In genomic region chr16:58366247-58367031, GRCh38 we compare ENCODE assay signal across 14 cellular contexts.
DNase-seq lines count a peak whose midpoint lies in the region; ATAC-seq and TF ChIP-seq lines count a peak whose summit lies in the region.
"Had no signal": no experiment of that assay in that cellular context is flagged by ENCODE, and none has a peak within 500 bp of the region (broad histone marks: within the 10 kb centered on the region; RNA-seq: fewer than 3 reads in every experiment).

No MANE protein-coding gene starts in this region.

- DNase-seq in COLO829 (ENCODE audit: low spot score) (peak; percentile 61), RKO (ENCODE audit: low spot score) (peak; percentile 99), fibroblast of peridontal ligament (ENCODE audit: extremely low read depth) (peak; percentile 3), NCI-H1417 (lab: John Stamatoyannopoulos, UW) (no peak)
- DNase-seq in activated naive CD4-positive, alpha-beta T cell (lab: John Stamatoyannopoulos, UW), result no peak
- DNase-seq: activated naive CD8-positive, alpha-beta T cell treated with anti-CD3 and anti-CD28 coated beads, Interleukin-2, amount 10 ng/mL, durations not matched to agents 7 days and 5 days; Caco-2; left ventricle myocardium inferior; NCI-H1048 had no signal

- no peak for TF ChIP-seq CTCF in HEK293 (tag by site-specific recombination; IDR thresholded peaks at IDR 0.05)

- CTCF ChIA-PET in HEK293 (lab: Yijun Ruan, JAX), result interaction anchor here (0.6 to 1.4 kb wide), 4 partner anchors 23 to 92 kb away, joined by 3 to 5 read pairs (median 3); no protein-coding TSS in a partner anchor

- no peak overlapping the region for H3K4me3 ChIP-seq in HEK293 (ENCODE audit: low read depth, low read length)
- H3K4me3 ChIP-seq: esophagus muscularis mucosa, left ventricle myocardium inferior, vagina had no signal

- POLR2A ChIA-PET in HEK293 (lab: Yijun Ruan, JAX), result interaction anchor here (0.5 kb wide), 1 partner anchor 349 kb away, joined by 4 read pairs; no protein-coding TSS in a partner anchor

- ATAC-seq in GM18870 (IDR thresholded peaks at IDR 0.05; ENCODE audit: unreplicated experiment) (no peak), HG03095 (IDR thresholded peaks at IDR 0.05; ENCODE audit: unreplicated experiment) (no peak)

- H3K36me3 ChIP-seq in HEK293 (ENCODE audit: control insufficient read depth in 2 of 2, insufficient read depth in 1 of 2, low read length in 2 of 2), result no peaks in the 10 kb centered on the region
- H3K36me3 ChIP-seq: esophagus muscularis mucosa, left ventricle myocardium inferior, vagina had no signal

- H3K4me1 ChIP-seq in HEK293 (ENCODE audit: control insufficient read depth, insufficient read depth, low read length), result no peaks in the 10 kb centered on the region
- H3K4me1 ChIP-seq: Caco-2, esophagus muscularis mucosa, left ventricle myocardium inferior, vagina had no signal

- no peaks in the 10 kb centered on the region for H3K9me3 ChIP-seq in HEK293 (ENCODE audit: control insufficient read depth, insufficient read depth, low read depth, low read length)
- H3K9me3 ChIP-seq: Caco-2, left ventricle myocardium inferior, vagina had no signal

- no peak overlapping the region for H3K27ac ChIP-seq in HEK293 (ENCODE audit: extremely low read depth, low read depth, low read length)
- H3K27ac ChIP-seq: esophagus muscularis mucosa, left ventricle myocardium inferior, vagina had no signal

TF ChIP-seq in HEK293, 187 proteins besides CTCF, POLR2A, EP300 and RAD21 (continues in another document):
- peak; percentile 86 for TF ChIP-seq ZNF660 (tag by site-specific recombination; IDR thresholded peaks at IDR 0.05)
- TF ChIP-seq, protein P1, sequence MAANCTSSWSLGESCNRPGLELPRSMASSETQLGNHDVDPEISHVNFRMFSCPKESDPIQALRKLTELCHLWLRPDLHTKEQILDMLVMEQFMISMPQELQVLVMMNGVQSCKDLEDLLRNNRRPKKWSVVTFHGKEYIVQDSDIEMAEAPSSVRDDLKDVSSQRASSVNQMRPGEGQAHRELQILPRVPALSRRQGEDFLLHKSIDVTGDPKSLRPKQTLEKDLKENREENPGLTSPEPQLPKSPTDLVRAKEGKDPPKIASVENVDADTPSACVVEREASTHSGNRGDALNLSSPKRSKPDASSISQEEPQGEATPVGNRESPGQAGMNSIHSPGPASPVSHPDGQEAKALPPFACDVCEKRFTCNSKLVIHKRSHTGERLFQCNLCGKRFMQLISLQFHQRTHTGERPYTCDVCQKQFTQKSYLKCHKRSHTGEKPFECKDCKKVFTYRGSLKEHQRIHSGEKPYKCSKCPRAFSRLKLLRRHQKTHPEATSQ (tag by site-specific recombination; IDR thresholded peaks at IDR 0.05), result no peak
- TF ChIP-seq, protein P2, sequence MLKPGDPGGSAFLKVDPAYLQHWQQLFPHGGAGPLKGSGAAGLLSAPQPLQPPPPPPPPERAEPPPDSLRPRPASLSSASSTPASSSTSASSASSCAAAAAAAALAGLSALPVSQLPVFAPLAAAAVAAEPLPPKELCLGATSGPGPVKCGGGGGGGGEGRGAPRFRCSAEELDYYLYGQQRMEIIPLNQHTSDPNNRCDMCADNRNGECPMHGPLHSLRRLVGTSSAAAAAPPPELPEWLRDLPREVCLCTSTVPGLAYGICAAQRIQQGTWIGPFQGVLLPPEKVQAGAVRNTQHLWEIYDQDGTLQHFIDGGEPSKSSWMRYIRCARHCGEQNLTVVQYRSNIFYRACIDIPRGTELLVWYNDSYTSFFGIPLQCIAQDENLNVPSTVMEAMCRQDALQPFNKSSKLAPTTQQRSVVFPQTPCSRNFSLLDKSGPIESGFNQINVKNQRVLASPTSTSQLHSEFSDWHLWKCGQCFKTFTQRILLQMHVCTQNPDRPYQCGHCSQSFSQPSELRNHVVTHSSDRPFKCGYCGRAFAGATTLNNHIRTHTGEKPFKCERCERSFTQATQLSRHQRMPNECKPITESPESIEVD (tag by site-specific recombination; IDR thresholded peaks at IDR 0.05), result peak; percentile 59
- TF ChIP-seq KLF8 (tag by site-specific recombination; IDR thresholded peaks at IDR 0.05), result peak; percentile 45; the same call in 1 of the 2 replicates
- TF ChIP-seq ZBTB21 (tag by site-specific recombination; IDR thresholded peaks at IDR 0.05), result peak; percentile 54; the same call in 1 of the 2 replicates
- TF ChIP-seq INSM2 (tag by site-specific recombination; IDR thresholded peaks at IDR 0.05), result peak; percentile 93
- peak; percentile 51; the same call in 1 of the 2 replicates for TF ChIP-seq ZNF692 (tag by site-specific recombination; IDR thresholded peaks at IDR 0.05)
- no peak for TF ChIP-seq ZNF140 (tag by site-specific recombination; IDR thresholded peaks at IDR 0.05)
- TF ChIP-seq ZNF843 (tag by site-specific recombination; IDR thresholded peaks at IDR 0.05), result 0 out of 2 replicates have a peak, but pooled peaks have one; percentile 29
- peak; percentile 83 for TF ChIP-seq ZNF600 (tag by site-specific recombination; IDR thresholded peaks at IDR 0.05)
- peak; percentile 17; the same call in 1 of the 2 replicates for TF ChIP-seq ZNF394 (tag by site-specific recombination; IDR thresholded peaks at IDR 0.05; ENCODE audit: borderline replicate concordance)
- peak; percentile 63; the same call in 1 of the 2 replicates for TF ChIP-seq HIC1 (tag by site-specific recombination; IDR thresholded peaks at IDR 0.05)
- peak; percentile 69; the same call in 1 of the 2 replicates for TF ChIP-seq ZNF211 (tag by site-specific recombination; IDR thresholded peaks at IDR 0.05; ENCODE audit: low read depth)
- TF ChIP-seq, protein P3, sequence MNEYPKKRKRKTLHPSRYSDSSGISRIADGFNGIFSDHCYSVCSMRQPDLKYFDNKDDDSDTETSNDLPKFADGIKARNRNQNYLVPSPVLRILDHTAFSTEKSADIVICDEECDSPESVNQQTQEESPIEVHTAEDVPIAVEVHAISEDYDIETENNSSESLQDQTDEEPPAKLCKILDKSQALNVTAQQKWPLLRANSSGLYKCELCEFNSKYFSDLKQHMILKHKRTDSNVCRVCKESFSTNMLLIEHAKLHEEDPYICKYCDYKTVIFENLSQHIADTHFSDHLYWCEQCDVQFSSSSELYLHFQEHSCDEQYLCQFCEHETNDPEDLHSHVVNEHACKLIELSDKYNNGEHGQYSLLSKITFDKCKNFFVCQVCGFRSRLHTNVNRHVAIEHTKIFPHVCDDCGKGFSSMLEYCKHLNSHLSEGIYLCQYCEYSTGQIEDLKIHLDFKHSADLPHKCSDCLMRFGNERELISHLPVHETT (tag by site-specific recombination; IDR thresholded peaks at IDR 0.05), result peak; percentile 51; the same call in 1 of the 2 replicates

Comparison
In these comparisons a context has a peak if more than half of its experiments do, and no peak if none do; other contexts are left out.
1. DNase-seq: peak in COLO829 (single experiment), RKO (single experiment) and fibroblast of peridontal ligament (single experiment); none in activated naive CD4-positive, alpha-beta T cell (0 of 4) and NCI-H1417 (0 of 3).